ENCODE assay signal across 11 cellular contexts in the genomic region with DNA sequence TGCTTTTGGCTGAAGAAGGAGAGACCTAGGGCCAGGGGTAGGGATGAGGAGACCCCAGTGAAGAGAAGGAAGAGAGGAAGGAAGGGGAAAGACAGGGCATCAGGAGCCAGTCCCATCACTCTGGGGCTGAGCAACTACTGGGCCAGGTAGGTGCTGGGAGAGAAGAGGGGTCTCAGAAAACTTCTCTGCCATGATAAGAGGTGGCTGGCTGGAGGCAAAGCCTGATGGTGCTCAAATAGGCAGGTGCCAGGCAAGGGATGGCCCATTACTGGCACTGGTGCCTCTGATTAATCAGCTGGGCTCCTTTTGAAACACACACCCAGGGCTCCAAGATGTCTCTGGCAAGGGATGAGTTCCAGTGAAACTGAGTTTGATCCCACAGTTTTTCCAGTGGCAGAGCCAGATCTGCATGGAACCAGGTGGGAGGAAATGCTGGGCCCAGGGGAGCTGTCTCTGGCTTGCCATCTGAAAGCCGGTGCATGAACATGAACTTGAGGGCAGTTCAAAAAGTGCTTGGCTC. TPM values are rescaled to one million over a fixed set of nuclear protein-coding genes. Genes with fewer than 3 reads are reported as not detected.
A peak's percentile ranks its signal among the peaks of the same experiment; 100 is the strongest.
DNase-seq lines count a peak whose midpoint lies in the region; ATAC-seq and TF ChIP-seq lines count a peak whose summit lies in the region.
"Had no signal": no experiment of that assay in that cellular context is flagged by ENCODE, and none has a peak within 500 bp of the region (broad histone marks: within the 10 kb centered on the region; RNA-seq: fewer than 3 reads in every experiment).

No MANE protein-coding gene starts in this region.

- no peak overlapping the region for H2BK15ac ChIP-seq in mesendoderm (replicated peaks; ENCODE audit: low read depth)

- H3K36me3 Mint-ChIP-seq in natural killer cell treated with Interleukin-12 subunit alpha and Interleukin-12 subunit beta and Interleukin-15 and Interleukin-18, amount 100 ng/mL, for 72 hours, result peaks cover under 1% of the 10 kb centered on the region
- H3K36me3 Mint-ChIP-seq in natural killer cell, result no peaks in the 10 kb centered on the region
- H3K36me3 Mint-ChIP-seq in neural crest cell (ENCODE audit: low read depth), result peaks cover 12% of the 10 kb centered on the region

- H4K8ac ChIP-seq in mesendoderm (ENCODE audit: low read depth, low read length), result no peak overlapping the region

- no peak overlapping the region for H3K27ac Mint-ChIP-seq in natural killer cell treated with Interleukin-12 subunit alpha and Interleukin-12 subunit beta and Interleukin-15 and Interleukin-18, amount 100 ng/mL, for 72 hours
- no peak overlapping the region for H3K27ac Mint-ChIP-seq in natural killer cell
- no peak overlapping the region for H3K27ac Mint-ChIP-seq in neural crest cell (ENCODE audit: unreplicated experiment)

- peaks cover 3% of the 10 kb centered on the region for H3K27me3 ChIP-seq in mesendoderm (ENCODE audit: insufficient read depth, low read length, poor library complexity)

- H3K9ac ChIP-seq in mesendoderm (ENCODE audit: low read length), result no peak overlapping the region

- ATAC-seq in natural killer cell treated with Interleukin-12 subunit alpha and Interleukin-12 subunit beta and Interleukin-15 and Interleukin-18, amount 100 ng/mL, for 72 hours, result no peak
- ATAC-seq in natural killer cell, result no peak
- ATAC-seq: naive thymus-derived CD8-positive, alpha-beta T cell had no signal

- H3K27me3 Mint-ChIP-seq in natural killer cell treated with Interleukin-12 subunit alpha and Interleukin-12 subunit beta and Interleukin-15 and Interleukin-18, amount 100 ng/mL, for 72 hours, result peaks cover 33 to 44% of the 10 kb centered on the region in 2 donors
- H3K27me3 Mint-ChIP-seq in natural killer cell (ENCODE audit: low read depth in 2 of 2) (peaks cover 42 to 47% of the 10 kb centered on the region in 2 donors), neural crest cell (ENCODE audit: low read depth) (peaks cover 17% of the 10 kb centered on the region)

- peaks cover 2% of the 10 kb centered on the region for H3K4me1 ChIP-seq in mesendoderm (ENCODE audit: control insufficient read depth, low read depth, low read length)

- DNase-seq in natural killer cell treated with Interleukin-12 subunit alpha and Interleukin-12 subunit beta and Interleukin-15 and Interleukin-18, amount 100 ng/mL, for 72 hours (ENCODE audit: low spot score), result no peak
- no peak for DNase-seq in natural killer cell
- DNase-seq in neural crest cell (ENCODE audit: low read depth, low spot score), result no peak
- no peak for DNase-seq in mesendoderm
- DNase-seq in SK-N-DZ (ENCODE audit: low spot score), result no peak
- DNase-seq in NCI-H774 (lab: John Stamatoyannopoulos, UW), result no peak
- no peak for DNase-seq in DMS79 (lab: John Stamatoyannopoulos, UW)
- DNase-seq: COR-L47; naive thymus-derived CD8-positive, alpha-beta T cell; NCI-H748 treated with DMSO at 0.1 percent for 48 hours had no signal

- no peak overlapping the region for H3K56ac ChIP-seq in mesendoderm (ENCODE audit: low read length)

- no peaks in the 10 kb centered on the region for H3K79me1 ChIP-seq in mesendoderm (ENCODE audit: low read length)

- H3K4me3 Mint-ChIP-seq in natural killer cell treated with Interleukin-12 subunit alpha and Interleukin-12 subunit beta and Interleukin-15 and Interleukin-18, amount 100 ng/mL, for 72 hours, result peak overlapping the region; percentile 66
- no peak overlapping the region for H3K4me3 Mint-ChIP-seq in natural killer cell
- peak overlapping the region; percentile 90 for H3K4me3 Mint-ChIP-seq in neural crest cell

- intact Hi-C loops in natural killer cell (cut with micrococcal nuclease), result loop anchor here (5.0 kb wide), 1 partner anchor 111 kb away; no protein-coding TSS in a partner anchor

- TF ChIP-seq CTCF in natural killer cell (IDR thresholded peaks at IDR 0.05) (no peak), neural crest cell (conservative IDR thresholded peaks at IDR 0.05) (no peak)

- no peak overlapping the region for H3K18ac ChIP-seq in mesendoderm (ENCODE audit: low read length)

- no peak overlapping the region for H4K5ac ChIP-seq in mesendoderm (ENCODE audit: low read length)

- no peak overlapping the region for H2BK5ac ChIP-seq in mesendoderm (ENCODE audit: low read length)

- H3K4me1 Mint-ChIP-seq in natural killer cell treated with Interleukin-12 subunit alpha and Interleukin-12 subunit beta and Interleukin-15 and Interleukin-18, amount 100 ng/mL, for 72 hours (ENCODE audit: low read depth in 2 of 2), result peaks cover 21 to 32% of the 10 kb centered on the region in 2 donors
- peaks cover 16 to 19% of the 10 kb centered on the region in 2 donors for H3K4me1 Mint-ChIP-seq in natural killer cell
- H3K4me1 Mint-ChIP-seq in neural crest cell, result peaks cover 45% of the 10 kb centered on the region

- no peak overlapping the region for H3K23ac ChIP-seq in mesendoderm (ENCODE audit: low read length)

- H3K4me3 ChIP-seq in mesendoderm (ENCODE audit: low read length), result no peak overlapping the region

- H3K4ac ChIP-seq in mesendoderm (ENCODE audit: low read depth, low read length), result no peak overlapping the region

- WGBS in mesendoderm (ENCODE audit: extremely low coverage, insufficient coverage, low lambda C conversion rate), result no CpG with 5 or more reads among the region's 1 CpG

- no peak overlapping the region for H3K4me2 ChIP-seq in mesendoderm (ENCODE audit: low read length)

- H2AK5ac ChIP-seq in mesendoderm (ENCODE audit: low read length), result no peak overlapping the region

- no peaks in the 10 kb centered on the region for H3K9me3 Mint-ChIP-seq in natural killer cell treated with Interleukin-12 subunit alpha and Interleukin-12 subunit beta and Interleukin-15 and Interleukin-18, amount 100 ng/mL, for 72 hours
- H3K9me3 Mint-ChIP-seq in natural killer cell (no peaks in the 10 kb centered on the region), neural crest cell (no peaks in the 10 kb centered on the region)
- H3K9me3 Mint-ChIP-seq: naive thymus-derived CD8-positive, alpha-beta T cell had no signal

- H3K27ac ChIP-seq in cingulate gyrus (ENCODE audit: low read depth, low read length), result peak overlapping the region; percentile 49
- H3K27ac ChIP-seq in mesendoderm (ENCODE audit: low read depth, low read length), result no peak overlapping the region

- no peak overlapping the region for H2BK120ac ChIP-seq in mesendoderm (ENCODE audit: low read depth, low read length)

- no peaks in the 10 kb centered on the region for H3K79me2 ChIP-seq in mesendoderm (ENCODE audit: control insufficient read depth, insufficient read depth, low read length)

- no peaks in the 10 kb centered on the region for H3K36me3 ChIP-seq in mesendoderm (ENCODE audit: control insufficient read depth, insufficient read depth, low read length)

RNA-seq across cellular contexts. Expression of gene CSF1, which starts 2.8 kb away (rescaled TPM):
- total RNA-seq in natural killer cell treated with Interleukin-12 subunit alpha and Interleukin-12 subunit beta and Interleukin-15 and Interleukin-18, amount 100 ng/mL, for 72 hours, result 10 to 100 TPM in 1 of 2 donors, 1 to 10 TPM in 1; 5.6 to 24.1 TPM
- total RNA-seq in natural killer cell (10 to 100 TPM in 1 of 3 donors, 1 to 10 TPM in 2; 2.1 to 57.9 (median 3.7) TPM), neural crest cell (16.0 and 17.9 TPM in 2 replicates)
- 2.3 TPM for polyA plus RNA-seq in mesendoderm (2013, experiment 1 of 2)
- polyA plus RNA-seq in mesendoderm (2013, experiment 2 of 2), result 2.0 TPM
- 1.3 and 1.4 TPM in 2 replicates for polyA plus RNA-seq in SK-N-DZ (2014; cell fraction: cytosol; rRNA removed)
- polyA plus RNA-seq in SK-N-DZ (2014; cell fraction: nucleus; rRNA removed), result 0.47 and 0.89 TPM in 2 replicates
